In genomic region chr19:1857648-1858326, GRCh38 we compare ENCODE assay signal across 1 cellular context.
A peak's percentile ranks its signal among the peaks of the same experiment; 100 is the strongest.
TF ChIP-seq lines count a peak whose summit lies in the region.

No MANE protein-coding gene starts in this region.

TF ChIP-seq in HEK293, 187 proteins besides CTCF, POLR2A, EP300 and RAD21 (continued from another document):
- no peak for TF ChIP-seq ZNF639 (tag by site-specific recombination; IDR thresholded peaks at IDR 0.05)
- no peak for TF ChIP-seq ZNF366 (tag by site-specific recombination; conservative IDR thresholded peaks at IDR 0.05)
- no peak for TF ChIP-seq ZNF837 (tag by site-specific recombination; IDR thresholded peaks at IDR 0.05)
- no peak for TF ChIP-seq ZNF623 (tag by site-specific recombination; IDR thresholded peaks at IDR 0.05)
- no peak for TF ChIP-seq ZNF654 (tag by site-specific recombination; IDR thresholded peaks at IDR 0.05; ENCODE audit: low read depth)
- TF ChIP-seq, protein P1, sequence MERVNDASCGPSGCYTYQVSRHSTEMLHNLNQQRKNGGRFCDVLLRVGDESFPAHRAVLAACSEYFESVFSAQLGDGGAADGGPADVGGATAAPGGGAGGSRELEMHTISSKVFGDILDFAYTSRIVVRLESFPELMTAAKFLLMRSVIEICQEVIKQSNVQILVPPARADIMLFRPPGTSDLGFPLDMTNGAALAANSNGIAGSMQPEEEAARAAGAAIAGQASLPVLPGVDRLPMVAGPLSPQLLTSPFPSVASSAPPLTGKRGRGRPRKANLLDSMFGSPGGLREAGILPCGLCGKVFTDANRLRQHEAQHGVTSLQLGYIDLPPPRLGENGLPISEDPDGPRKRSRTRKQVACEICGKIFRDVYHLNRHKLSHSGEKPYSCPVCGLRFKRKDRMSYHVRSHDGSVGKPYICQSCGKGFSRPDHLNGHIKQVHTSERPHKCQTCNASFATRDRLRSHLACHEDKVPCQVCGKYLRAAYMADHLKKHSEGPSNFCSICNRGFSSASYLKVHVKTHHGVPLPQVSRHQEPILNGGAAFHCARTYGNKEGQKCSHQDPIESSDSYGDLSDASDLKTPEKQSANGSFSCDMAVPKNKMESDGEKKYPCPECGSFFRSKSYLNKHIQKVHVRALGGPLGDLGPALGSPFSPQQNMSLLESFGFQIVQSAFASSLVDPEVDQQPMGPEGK (tag by site-specific recombination; IDR thresholded peaks at IDR 0.05), result peak; percentile 38; the same call in 1 of the 2 replicates
- no peak for TF ChIP-seq ZNF24 (tag by site-specific recombination; IDR thresholded peaks at IDR 0.05)
- TF ChIP-seq KLF8 (tag by site-specific recombination; IDR thresholded peaks at IDR 0.05), result peak; percentile 42; the same call in 1 of the 2 replicates
- TF ChIP-seq KLF17 (tag by site-specific recombination; IDR thresholded peaks at IDR 0.05), result peak; percentile 72
- no peak for TF ChIP-seq ZNF626 (tag by site-specific recombination; IDR thresholded peaks at IDR 0.05)
- TF ChIP-seq ZNF580 (tag by site-specific recombination; IDR thresholded peaks at IDR 0.05), result no peak
- TF ChIP-seq GLI2 (tag by site-specific recombination; IDR thresholded peaks at IDR 0.05; ENCODE audit: borderline replicate concordance, low read depth), result no peak
- no peak for TF ChIP-seq ZNF544 (tag by site-specific recombination; IDR thresholded peaks at IDR 0.05)
- TF ChIP-seq ZBTB7A (tag by site-specific recombination; IDR thresholded peaks at IDR 0.05; ENCODE audit: low read depth), result peak; percentile 47; the same call in 1 of the 2 replicates
- TF ChIP-seq ZNF549 (tag by site-specific recombination; IDR thresholded peaks at IDR 0.05), result no peak
- TF ChIP-seq KLF1 (tag by site-specific recombination; IDR thresholded peaks at IDR 0.05), result peak; percentile 70
- no peak for TF ChIP-seq ZNF510 (tag by site-specific recombination; IDR thresholded peaks at IDR 0.05; ENCODE audit: insufficient replicate concordance)
- TF ChIP-seq ZNF48 (tag by site-specific recombination; IDR thresholded peaks at IDR 0.05), result no peak
- TF ChIP-seq MEIS1 (CRISPR knock-in tag; IDR thresholded peaks at IDR 0.05; ENCODE audit: borderline replicate concordance), result no peak
- TF ChIP-seq HIC1 (tag by site-specific recombination; IDR thresholded peaks at IDR 0.05), result peak; percentile 85
- no peak for TF ChIP-seq ZNF785 (tag by site-specific recombination; IDR thresholded peaks at IDR 0.05)
- no peak for TF ChIP-seq SCRT1 (tag by site-specific recombination; IDR thresholded peaks at IDR 0.05; ENCODE audit: borderline replicate concordance)
- no peak for TF ChIP-seq ZBTB48 (tag by site-specific recombination; IDR thresholded peaks at IDR 0.05)
- TF ChIP-seq ZNF768 (tag by site-specific recombination; IDR thresholded peaks at IDR 0.05), result no peak
- TF ChIP-seq ZNF423 (tag by site-specific recombination; IDR thresholded peaks at IDR 0.05), result no peak
- TF ChIP-seq ZNF530 (tag by site-specific recombination; IDR thresholded peaks at IDR 0.05; ENCODE audit: low read depth), result no peak
- TF ChIP-seq, protein P2, sequence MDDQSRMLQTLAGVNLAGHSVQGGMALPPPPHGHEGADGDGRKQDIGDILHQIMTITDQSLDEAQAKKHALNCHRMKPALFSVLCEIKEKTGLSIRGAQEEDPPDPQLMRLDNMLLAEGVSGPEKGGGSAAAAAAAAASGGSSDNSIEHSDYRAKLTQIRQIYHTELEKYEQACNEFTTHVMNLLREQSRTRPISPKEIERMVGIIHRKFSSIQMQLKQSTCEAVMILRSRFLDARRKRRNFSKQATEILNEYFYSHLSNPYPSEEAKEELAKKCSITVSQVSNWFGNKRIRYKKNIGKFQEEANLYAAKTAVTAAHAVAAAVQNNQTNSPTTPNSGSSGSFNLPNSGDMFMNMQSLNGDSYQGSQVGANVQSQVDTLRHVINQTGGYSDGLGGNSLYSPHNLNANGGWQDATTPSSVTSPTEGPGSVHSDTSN (CRISPR knock-in tag; IDR thresholded peaks at IDR 0.05), result no peak
- no peak for TF ChIP-seq SALL2 (tag by site-specific recombination; IDR thresholded peaks at IDR 0.05; ENCODE audit: borderline replicate concordance)
- TF ChIP-seq SCRT2 (tag by site-specific recombination; IDR thresholded peaks at IDR 0.05), result no peak
